Comparison of ENCODE assay signal across 17 cellular contexts in genomic region chr6:37284781-37285180, GRCh38.
"Had no signal": no experiment of that assay in that cellular context is flagged by ENCODE, and none has a peak within 500 bp of the region (broad histone marks: within the 10 kb centered on the region; RNA-seq: fewer than 3 reads in every experiment).

No MANE protein-coding gene starts in this region.

- H3K27ac ChIP-seq: foreskin keratinocyte had no signal

- H3K4me3 ChIP-seq: SK-N-MC, transverse colon had no signal

- H3K27ac Mint-ChIP-seq: immature natural killer cell, nephron progenitor cell had no signal

- H3K27me3 Mint-ChIP-seq: activated T-cell treated with anti-CD3 and anti-CD28 coated beads, Interleukin-2, amount 50 U/mL, for 24 hours; central memory CD8-positive, alpha-beta T cell had no signal

- H3K9me3 ChIP-seq: transverse colon had no signal

- ATAC-seq: foreskin keratinocyte had no signal

- H3K4me1 ChIP-seq: foreskin keratinocyte had no signal

- H3K9me3 Mint-ChIP-seq: activated T-cell treated with anti-CD3 and anti-CD28 coated beads, Interleukin-2, amount 50 U/mL, for 24 hours; central memory CD8-positive, alpha-beta T cell; immature natural killer cell; nephron progenitor cell had no signal

- H3K4me3 Mint-ChIP-seq: activated T-cell treated with anti-CD3 and anti-CD28 coated beads, Interleukin-2, amount 50 U/mL, for 24 hours; central memory CD8-positive, alpha-beta T cell; immature natural killer cell; nephron progenitor cell had no signal

- DNase-seq: activated CD4-positive, alpha-beta T cell treated with anti-CD3 and anti-CD28 coated beads, Interleukin-2, amount 50 U/mL, for 4 hours; activated CD4-positive, CD25-positive, alpha-beta regulatory T cell treated with anti-CD3 and anti-CD28 coated beads, Interleukin-2, amount 50 U/mL, for 72 hours; activated effector memory CD4-positive, alpha-beta T cell treated with Interleukin-2 at 50 U/mL for 16 hours; activated naive CD4-positive, alpha-beta T cell treated with anti-CD3 and anti-CD28 coated beads, Interleukin-2, amount 50 U/mL, for 16 hours; activated T-cell treated with anti-CD3 and anti-CD28 coated beads, Interleukin-2, amount 50 U/mL, for 24 hours; cortex of kidney; effector CD4-positive, alpha-beta T cell; foreskin keratinocyte; head of caudate nucleus; immature natural killer cell; nephron progenitor cell; stimulated activated CD4-positive, alpha-beta T cell treated with anti-CD3 and anti-CD28 coated beads, Interleukin-2, amount 100 ng/mL, for 48 hours; stimulated activated naive CD4-positive, alpha-beta T cell; T1000; transverse colon had no signal

- H3K27me3 ChIP-seq: foreskin keratinocyte, transverse colon had no signal
